ENCODE assay signal across 9 cellular contexts in genomic region chr3:51386159-51386851, GRCh38. TPM values are rescaled to one million over a fixed set of nuclear protein-coding genes. Genes with fewer than 3 reads are reported as not detected.
A peak's percentile ranks its signal among the peaks of the same experiment; 100 is the strongest.
DNase-seq lines count a peak whose midpoint lies in the region; ATAC-seq and TF ChIP-seq lines count a peak whose summit lies in the region.
"Had no signal": no experiment of that assay in that cellular context is flagged by ENCODE, and none has a peak within 500 bp of the region (broad histone marks: within the 10 kb centered on the region; RNA-seq: fewer than 3 reads in every experiment).

No MANE protein-coding gene starts in this region.

- TF ChIP-seq POLR2A in sigmoid colon (IDR thresholded peaks at IDR 0.05): no peak

- H3K36me3 ChIP-seq in GM23248 (ENCODE audit: low read depth) (no peaks in the 10 kb centered on the region; the same call in 1 of the 2 replicates), SU-DHL-6 (ENCODE audit: low read length) (peaks cover 3% of the 10 kb centered on the region; the same call in 1 of the 2 replicates), fibroblast of lung (ENCODE audit: control insufficient read depth, insufficient read depth, low read length) (peaks cover 11% of the 10 kb centered on the region), sigmoid colon (peaks cover 0 to 20% (median 8%) of the 10 kb centered on the region in 4 donors)

- H3K4me1 ChIP-seq in GM23248 (ENCODE audit: insufficient read depth) (peaks cover 16% of the 10 kb centered on the region), fibroblast of lung (ENCODE audit: control insufficient read depth, extremely low read depth, insufficient read depth, low read length) (peaks cover 21% of the 10 kb centered on the region), sigmoid colon (peaks cover 0 to 49% (median 45%) of the 10 kb centered on the region in 4 donors)

- peaks cover 27% of the 10 kb centered on the region for H3F3A ChIP-seq in GM23248 (ENCODE audit: insufficient read depth)
- peaks cover 47% of the 10 kb centered on the region for H3F3A ChIP-seq in SU-DHL-6 (ENCODE audit: insufficient read depth)

- H3K4me3 ChIP-seq in GM23248 (peak overlapping the region; percentile 98), SU-DHL-6 (ENCODE audit: insufficient read depth, low read length, poor library complexity, severe bottlenecking) (peak overlapping the region; percentile 91), fibroblast of lung (replicated peaks in 1 of 4; ENCODE audit: control extremely low read depth in 1 of 4, insufficient read depth in 1 of 4, low read depth in 3 of 4, low read length in 4 of 4) (peak overlapping the region; percentile 59 to 97 (median 88)), sigmoid colon (peak overlapping the region in 3 of 4 donors; percentile 79 to 91 (median 87))

- no peaks in the 10 kb centered on the region for H3K27me3 ChIP-seq in GM23248 (replicated peaks; ENCODE audit: insufficient read depth)
- no peaks in the 10 kb centered on the region for H3K27me3 ChIP-seq in SU-DHL-6 (ENCODE audit: low read length)
- H3K27me3 ChIP-seq in fibroblast of lung (ENCODE audit: control insufficient read depth, insufficient read depth, low read length): no peaks in the 10 kb centered on the region
- H3K27me3 ChIP-seq in sigmoid colon: no peaks in the 10 kb centered on the region

- 23 to 26% methylated on average over 8 of the region's 8 CpGs for WGBS in GM23248 (ENCODE audit: low coverage in 1 of 2, low lambda C conversion rate in 2 of 2, missing lambda C conversion rate in 2 of 2), 2 experiments
- WGBS in sigmoid colon, 2 donors: 39 to 49% methylated on average over 8 of the region's 8 CpGs

- no peak overlapping the region for H2AFZ ChIP-seq in GM23248
- no peak overlapping the region for H2AFZ ChIP-seq in SU-DHL-6 (ENCODE audit: low read depth, low read length, severe bottlenecking)
- H2AFZ ChIP-seq in fibroblast of lung (ENCODE audit: low read length): no peak overlapping the region

- H3K4me2 ChIP-seq in GM23248 (ENCODE audit: unreplicated experiment) (peak overlapping the region; percentile 75), SU-DHL-6 (ENCODE audit: low read depth, low read length, poor library complexity, severe bottlenecking) (peak overlapping the region; percentile 90), fibroblast of lung (ENCODE audit: extremely low read depth, insufficient read depth, low read length) (peak overlapping the region; percentile 94)

- H4K20me1 ChIP-seq in GM23248 (ENCODE audit: insufficient read depth): no peaks in the 10 kb centered on the region
- H4K20me1 ChIP-seq in SU-DHL-6 (ENCODE audit: low read depth, low read length): no peaks in the 10 kb centered on the region
- H4K20me1 ChIP-seq in fibroblast of lung (ENCODE audit: control insufficient read depth, extremely low read depth, insufficient read depth, low read length): peaks cover 1% of the 10 kb centered on the region

- peak overlapping the region; percentile 98 for H3K9ac ChIP-seq in GM23248
- H3K9ac ChIP-seq in SU-DHL-6 (ENCODE audit: low read length): peak overlapping the region; percentile 90
- H3K9ac ChIP-seq in fibroblast of lung (ENCODE audit: insufficient read depth, low read length): peak overlapping the region; percentile 80

- TF ChIP-seq CTCF in SU-DHL-6 (IDR thresholded peaks at IDR 0.05; ENCODE audit: insufficient read depth, low read length, poor library complexity, severe bottlenecking) (no peak), fibroblast of lung (conservative IDR thresholded peaks at IDR 0.05 in 1 of 2, IDR thresholded peaks at IDR 0.05 in 1 of 2; ENCODE audit: low read depth in 1 of 2, low read length in 2 of 2) (no peak), sigmoid colon (IDR thresholded peaks at IDR 0.05) (no peak)

- H3K9me2 ChIP-seq in GM23248 (ENCODE audit: insufficient read depth) (no peaks in the 10 kb centered on the region), SU-DHL-6 (replicated peaks; ENCODE audit: insufficient read depth, low read length) (no peaks in the 10 kb centered on the region)

- intact Hi-C loops in sigmoid colon (cut with DNase I): loop anchor here (5.0 to 10.0 kb wide), 4 partner anchors 286 to 1062 kb away; partner anchors contain the start of genes C3orf18, DOCK3, HEMK1 and HYAL2

- TF ChIP-seq EP300 in sigmoid colon (IDR thresholded peaks at IDR 0.05): no peak

- DNase-seq in GM23248 (peak; percentile 37), fibroblast of lung (ENCODE audit: low read depth in 2 of 2) (no peak), sigmoid colon (no peak), NCI-H69 (lab: John Stamatoyannopoulos, UW) (no peak)

- H3K79me2 ChIP-seq in GM23248 (ENCODE audit: insufficient read depth): peaks cover 54% of the 10 kb centered on the region
- peaks cover 29% of the 10 kb centered on the region for H3K79me2 ChIP-seq in SU-DHL-6 (ENCODE audit: insufficient read depth, low read length)
- H3K79me2 ChIP-seq in fibroblast of lung (ENCODE audit: control insufficient read depth, insufficient read depth, low read length): peaks cover 43% of the 10 kb centered on the region

- H3K27ac ChIP-seq in GM23248: no peak overlapping the region; the same call in 1 of the 2 replicates
- H3K27ac ChIP-seq in SU-DHL-6 (ENCODE audit: low read depth, low read length): peak overlapping the region; percentile 61
- H3K27ac ChIP-seq in fibroblast of lung (ENCODE audit: insufficient read depth, low read length): peak overlapping the region; percentile 67
- peak overlapping the region; percentile 84 to 96 (median 92) for H3K27ac ChIP-seq in sigmoid colon

- ATAC-seq in HG02642 (IDR thresholded peaks at IDR 0.05; ENCODE audit: poor library complexity, unreplicated experiment) (no peak), GM19467 (IDR thresholded peaks at IDR 0.05; ENCODE audit: unreplicated experiment) (no peak), GM21515 (IDR thresholded peaks at IDR 0.05; ENCODE audit: unreplicated experiment) (no peak)
- ATAC-seq: sciatic nerve had no signal

- H3K9me3 ChIP-seq in GM23248 (ENCODE audit: low read depth): no peaks in the 10 kb centered on the region
- no peaks in the 10 kb centered on the region for H3K9me3 ChIP-seq in SU-DHL-6 (ENCODE audit: insufficient read depth, low read length)
- H3K9me3 ChIP-seq in fibroblast of lung (ENCODE audit: control insufficient read depth, insufficient read depth, low read depth, low read length): no peaks in the 10 kb centered on the region
- no peaks in the 10 kb centered on the region for H3K9me3 ChIP-seq in sigmoid colon

- in situ Hi-C loops in GM23248 (cut with MboI): no loop called here

RNA-seq across cellular contexts. Expression of gene MANF, which starts 1.2 kb away (rescaled TPM):
- total RNA-seq in GM23248 (2014; rRNA removed; shearing (Covaris generic)): 60.1 and 61.2 TPM in 2 replicates
- polyA plus RNA-seq in GM23248 (2016; fragmentation: Nextera tagmentation; extraction: Ambion mirVana) (31.1 and 35.8 TPM in 2 replicates), fibroblast of lung (132 and 133 TPM in 2 replicates), sigmoid colon (100 to 1,000 TPM in 1 of 3 donors, 10 to 100 TPM in 2; 16.8 to 138 (median 28.2) TPM)
- total RNA-seq in fibroblast of lung (55.3 and 60.1 TPM in 2 replicates), sigmoid colon (10 to 100 TPM; 12.2 to 26.2 (median 20.5) TPM)
- 129 and 154 TPM in 2 replicates for polyA plus RNA-seq in fibroblast of lung (2012)
- 2.9 and 4.3 TPM in 2 replicates for polyA minus RNA-seq in fibroblast of lung (ENCODE audit: low replicate concordance)

RNA-seq across cellular contexts. Expression of gene RBM15B, which starts 4.8 kb away (rescaled TPM):
- total RNA-seq in GM23248 (2014; rRNA removed; shearing (Covaris generic)): 21.2 and 21.6 TPM in 2 replicates
- polyA plus RNA-seq in GM23248 (2016; fragmentation: Nextera tagmentation; extraction: Ambion mirVana) (11.9 and 13.3 TPM in 2 replicates), fibroblast of lung (14.7 and 19.9 TPM in 2 replicates), sigmoid colon (10 to 100 TPM in 2 of 3 donors, 1 to 10 TPM in 1; 9.6 to 19.5 (median 11.6) TPM)
- total RNA-seq in fibroblast of lung (29.9 and 35.7 TPM in 2 replicates), sigmoid colon (10 to 100 TPM; 18.9 to 29.5 (median 23.9) TPM)
- 20.8 and 25.5 TPM in 2 replicates for polyA plus RNA-seq in fibroblast of lung (2012)
- polyA minus RNA-seq in fibroblast of lung (ENCODE audit: low replicate concordance): 32.0 and 44.4 TPM in 2 replicates
